Comparison of ENCODE assay signal across 15 cellular contexts in the genomic region with DNA sequence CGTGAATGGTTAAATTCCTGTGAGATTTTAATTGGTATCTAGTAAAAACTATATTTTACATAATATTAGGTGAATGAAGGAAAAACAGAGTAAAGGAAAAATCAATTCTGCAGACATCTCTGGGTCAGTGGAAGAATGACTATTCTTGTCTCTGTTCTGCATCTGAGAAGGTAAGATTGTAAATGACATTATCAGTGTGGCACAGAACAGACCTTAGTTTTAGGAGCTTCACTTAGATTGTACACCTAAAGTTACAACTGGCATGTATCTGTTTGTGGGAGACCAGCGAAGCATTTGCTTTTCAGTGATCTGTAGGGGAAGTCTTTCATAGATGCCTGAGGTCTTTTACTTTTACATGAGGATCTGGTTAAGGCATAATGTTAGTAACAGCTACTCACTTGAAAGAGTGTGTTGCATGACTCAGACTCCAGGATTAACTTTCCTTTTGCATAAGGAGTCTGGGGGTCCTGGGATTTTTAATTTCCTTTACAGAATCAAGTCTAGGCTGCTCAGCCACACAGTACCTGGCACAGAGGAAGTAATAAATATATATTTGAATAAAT. TPM values are rescaled to one million over a fixed set of nuclear protein-coding genes. Genes with fewer than 3 reads are reported as not detected.
DNase-seq lines count a peak whose midpoint lies in the region; FAIRE-seq and TF ChIP-seq lines count a peak whose summit lies in the region.
"Had no signal": no experiment of that assay in that cellular context is flagged by ENCODE, and none has a peak within 500 bp of the region (broad histone marks: within the 10 kb centered on the region; RNA-seq: fewer than 3 reads in every experiment).

No MANE protein-coding gene starts in this region.

- H3K79me2 ChIP-seq in astrocyte (ENCODE audit: insufficient read depth, low read length) (peaks cover 96% of the 10 kb centered on the region), Karpas-422 (ENCODE audit: low read length) (no peaks in the 10 kb centered on the region)

- peak; percentile 39 for DNase-seq in ACHN
- peak; percentile 60 for DNase-seq in HT1080 (ENCODE audit: low read depth)
- peak; percentile 63 for DNase-seq in astrocyte (ENCODE audit: low read depth)
- DNase-seq in hepatic stellate cell (ENCODE audit: low spot score) = peak; percentile 40
- DNase-seq in NCI-H1105 treated with DMSO at 0.1 percent for 48 hours (lab: John Stamatoyannopoulos, UW) = no peak
- no peak for DNase-seq in stimulated activated CD4-positive, alpha-beta T cell treated with anti-CD3 and anti-CD28 coated beads, Interleukin-2, amount 100 ng/mL, for 24 hours
- DNase-seq in Karpas-422 = no peak
- no peak for DNase-seq in NAMALWA (ENCODE audit: low spot score)
- DNase-seq: activated CD4-positive, alpha-beta T cell treated with anti-CD3 and anti-CD28 coated beads for 4 hours; activated naive CD4-positive, alpha-beta T cell; GF-D8; islet precursor cell; NCI-H446 treated with DMSO at 0.1 percent for 48 hours; SHP77; stimulated activated CD4-positive, alpha-beta T cell treated with anti-CD3 and anti-CD28 coated beads, Interleukin-1b, Interleukin-23, amount 100 ng/mL, for 48 hours had no signal

- peaks cover 30% of the 10 kb centered on the region for H4K20me1 ChIP-seq in astrocyte (ENCODE audit: insufficient read depth, low read length)
- no peaks in the 10 kb centered on the region for H4K20me1 ChIP-seq in Karpas-422 (ENCODE audit: insufficient read depth, low read depth, low read length)

- FAIRE-seq in astrocyte (lab: Jason Lieb, UNC) = no peak

- H3K4me3 ChIP-seq in astrocyte (ENCODE audit: insufficient read depth, low read depth, low read length) = no peak overlapping the region
- H3K4me3 ChIP-seq in Karpas-422 (ENCODE audit: low read length) = no peak overlapping the region

- H3K9ac ChIP-seq in astrocyte (ENCODE audit: low read length) (no peak overlapping the region), Karpas-422 (ENCODE audit: low read length) (no peak overlapping the region)

- H3K4me3 Mint-ChIP-seq in astrocyte (ENCODE audit: unreplicated experiment) = no peak overlapping the region

- no peak for TF ChIP-seq CTCF in astrocyte (IDR thresholded peaks at IDR 0.05; ENCODE audit: insufficient read depth, low read depth, low read length)

- H3K27ac ChIP-seq in astrocyte (ENCODE audit: low read depth, low read length) (no peak overlapping the region), Karpas-422 (ENCODE audit: low read length) (no peak overlapping the region)

- H3K4me1 ChIP-seq in astrocyte (ENCODE audit: insufficient read depth, low read length) = peaks cover 9% of the 10 kb centered on the region
- H3K4me1 ChIP-seq in Karpas-422 (ENCODE audit: low read length) = peaks cover 14% of the 10 kb centered on the region

- H3K4me2 ChIP-seq in astrocyte (ENCODE audit: low read length) (peak overlapping the region; percentile 43), Karpas-422 (ENCODE audit: low read depth, low read length, poor library complexity, severe bottlenecking) (no peak overlapping the region)

- H3K9me3 Mint-ChIP-seq in astrocyte (ENCODE audit: unreplicated experiment) = no peaks in the 10 kb centered on the region

- H3K27ac Mint-ChIP-seq in astrocyte (ENCODE audit: unreplicated experiment) = no peak overlapping the region

- no peaks in the 10 kb centered on the region for H3K27me3 Mint-ChIP-seq in astrocyte (ENCODE audit: low read depth, unreplicated experiment)

- H3K36me3 ChIP-seq in astrocyte (ENCODE audit: insufficient read depth, low read length) = no peaks in the 10 kb centered on the region
- H3K36me3 ChIP-seq in Karpas-422 (ENCODE audit: insufficient read depth, low read length) = no peaks in the 10 kb centered on the region

- H2AFZ ChIP-seq in astrocyte (ENCODE audit: low read depth, low read length) (no peak overlapping the region), Karpas-422 (ENCODE audit: low read length) (no peak overlapping the region)

- H3K36me3 Mint-ChIP-seq in astrocyte (ENCODE audit: low read depth, unreplicated experiment) = no peaks in the 10 kb centered on the region

- H3K27me3 ChIP-seq in astrocyte (ENCODE audit: insufficient read depth, low read length) = no peaks in the 10 kb centered on the region
- H3K27me3 ChIP-seq in Karpas-422 (ENCODE audit: low read length) = no peaks in the 10 kb centered on the region

- H3K9me2 ChIP-seq in Karpas-422 (replicated peaks; ENCODE audit: insufficient read depth, low read length) = no peaks in the 10 kb centered on the region

- H3K4me1 Mint-ChIP-seq in astrocyte (ENCODE audit: low read depth, unreplicated experiment) = peaks cover 14% of the 10 kb centered on the region

- in situ Hi-C loops in ACHN (cut with HindIII; ENCODE audit: low pct_ligation_motif_present, low pct_unique_long_range_greater_than_20kb, low sequenced_read_pairs) = no loop called here

- H3K9me3 ChIP-seq in astrocyte (ENCODE audit: insufficient read depth, low read depth, low read length) (no peaks in the 10 kb centered on the region), Karpas-422 (ENCODE audit: low read length) (no peaks in the 10 kb centered on the region)

RNA-seq across cellular contexts. Expression of a gene that starts 56.2 kb away (rescaled TPM):
- 43.9 and 44.5 TPM in 2 replicates for total RNA-seq in HT1080 (2014; rRNA removed; shearing (Covaris generic))
- polyA plus RNA-seq in HT1080 (2015; cell fraction: cytosol; rRNA removed) = 17.5 and 28.0 TPM in 2 replicates
- polyA plus RNA-seq in HT1080 (2015; cell fraction: nucleus; rRNA removed) = 130 and 135 TPM in 2 replicates
- 55.4 and 61.0 TPM in 2 replicates for total RNA-seq in astrocyte
- total RNA-seq in Karpas-422 (2014; rRNA removed; shearing (Covaris generic); ENCODE audit: low replicate concordance) = 66.7 and 141 TPM in 2 replicates

Comparison
In these comparisons a context has a peak if more than half of its experiments do, and no peak if none do; other contexts are left out.
1. DNase-seq: peak in ACHN (single experiment), HT1080 (single experiment), astrocyte (single experiment) and hepatic stellate cell (single experiment); none in NCI-H1105 treated with DMSO at 0.1 percent for 48 hours (single experiment), stimulated activated CD4-positive, alpha-beta T cell treated with anti-CD3 and anti-CD28 coated beads, Interleukin-2, amount 100 ng/mL, for 24 hours (0 of 2), Karpas-422 (single experiment) and NAMALWA (single experiment).